In the genomic region with DNA sequence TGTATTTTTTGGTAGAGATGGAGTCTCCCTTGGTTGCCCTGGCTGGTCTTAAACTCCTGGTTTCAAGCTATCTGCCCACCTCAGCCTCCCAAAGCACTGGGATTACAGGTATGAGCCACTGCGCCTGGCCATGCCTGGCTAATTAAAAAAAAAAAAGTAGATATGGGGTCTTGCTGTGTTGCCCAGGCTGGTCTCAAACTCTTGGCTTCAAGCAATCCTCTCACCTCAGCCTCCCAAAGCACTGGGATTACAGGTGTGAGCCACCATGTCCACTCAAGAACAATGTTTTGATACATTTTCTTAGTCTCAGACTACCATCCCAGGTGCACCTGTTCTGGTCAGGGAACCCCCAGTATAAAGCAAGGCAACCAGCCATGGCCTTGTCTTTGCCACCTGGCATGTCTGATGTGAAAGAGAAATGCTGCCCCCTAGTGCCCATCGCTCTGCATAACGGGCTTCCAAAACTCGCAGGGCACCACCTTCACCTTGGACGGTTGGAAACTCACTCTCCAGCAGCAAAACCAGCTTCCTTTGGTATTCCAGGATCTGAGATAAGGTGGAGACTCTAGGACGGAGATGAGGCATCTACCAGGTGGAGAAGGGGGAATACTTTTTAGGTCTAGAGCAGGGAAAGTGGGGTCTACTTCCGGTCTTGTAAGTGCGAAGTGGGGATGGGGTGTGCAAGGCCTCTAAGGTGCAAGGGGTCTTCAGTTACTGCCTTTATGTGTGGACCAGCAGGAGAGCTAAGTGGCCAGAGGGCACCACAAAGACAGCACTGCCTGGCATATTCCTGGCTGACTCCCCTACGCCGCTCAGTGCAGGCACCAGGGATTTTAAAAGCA, we compare ENCODE assay signal across 8 cellular contexts. TPM values are rescaled to one million over a fixed set of nuclear protein-coding genes. Genes with fewer than 3 reads are reported as not detected.
DNase-seq lines count a peak whose midpoint lies in the region; ATAC-seq and TF ChIP-seq lines count a peak whose summit lies in the region.

No MANE protein-coding gene starts in this region.

- no peaks in the 10 kb centered on the region; the same call in 1 of the 2 replicates for H3K27me3 ChIP-seq in BJ (ENCODE audit: control insufficient read depth, insufficient read depth, low read length)
- no peaks in the 10 kb centered on the region for H3K27me3 ChIP-seq in PC-9 (ENCODE audit: insufficient read depth, low read depth)
- H3K27me3 ChIP-seq in neural cell (ENCODE audit: insufficient read depth, low read depth, low read length) = no peaks in the 10 kb centered on the region

- intact Hi-C loops in PC-9 (cut with micrococcal nuclease; ENCODE audit: unreplicated experiment) = loop anchor here (1.0 to 5.0 kb wide), 2 partner anchors 183 to 225 kb away; no protein-coding TSS in a partner anchor

- no peak overlapping the region for H3K9ac ChIP-seq in neural cell (ENCODE audit: low read length)

- POLR2A ChIA-PET in BJ (lab: Charles Lee) (no interaction called here), PC-9 (lab: Charles Lee; ENCODE audit: unreplicated experiment) (no interaction called here)

- no peaks in the 10 kb centered on the region for H3K79me2 ChIP-seq in PC-9 (ENCODE audit: low read depth)
- no peaks in the 10 kb centered on the region for H3K79me2 ChIP-seq in neural cell (replicated peaks; ENCODE audit: insufficient read depth, low read length)

- no TSS peak for BruUV-seq in PC-9 (replicated peaks; lab: Mats Ljungman, UMichigan)

- CTCF ChIA-PET in BJ (lab: Yijun Ruan, JAX) = interaction anchor here (0.6 to 6.3 kb wide), 34 partner anchors 9 to 226 kb away, joined by 3 to 151 read pairs (median 5); partner anchors contain the start of gene AFAP1
- CTCF ChIA-PET in PC-9 (lab: Charles Lee) = interaction anchor here (0.6 to 1.0 kb wide), 4 partner anchors 22 to 188 kb away, joined by 3 to 4 read pairs (median 4); no protein-coding TSS in a partner anchor

- peaks cover 13% of the 10 kb centered on the region for H3K4me1 ChIP-seq in PC-9 (replicated peaks; ENCODE audit: insufficient read depth)

- H3K36me3 ChIP-seq in BJ (ENCODE audit: control insufficient read depth, insufficient read depth, low read length) (no peaks in the 10 kb centered on the region), PC-9 (ENCODE audit: low read depth) (no peaks in the 10 kb centered on the region), neural cell (ENCODE audit: insufficient read depth, low read length) (no peaks in the 10 kb centered on the region)

- H3K4me2 ChIP-seq in PC-9 = no peak overlapping the region
- no peak overlapping the region for H3K4me2 ChIP-seq in neural cell (ENCODE audit: low read length)

- H3K9me2 ChIP-seq in PC-9 (ENCODE audit: insufficient read depth) (no peaks in the 10 kb centered on the region), neural cell (ENCODE audit: insufficient read depth, low read length) (no peaks in the 10 kb centered on the region)

- H3K27ac ChIP-seq in PC-9 (peak overlapping the region; percentile 49), neural cell (ENCODE audit: low read length) (no peak overlapping the region)

- no peaks in the 10 kb centered on the region for H3K9me3 ChIP-seq in PC-9 (ENCODE audit: insufficient read depth, low read depth)
- H3K9me3 ChIP-seq in neural cell (ENCODE audit: low read length) = no peaks in the 10 kb centered on the region

- peak; percentile 87 for TF ChIP-seq CTCF in BJ (IDR thresholded peaks at IDR 0.05; ENCODE audit: insufficient read depth, low read depth, low read length)
- peak; percentile 90 for TF ChIP-seq CTCF in PC-9 (conservative IDR thresholded peaks at IDR 0.05)
- peak; percentile 82 for TF ChIP-seq CTCF in neural cell (IDR thresholded peaks at IDR 0.05; ENCODE audit: poor library complexity, severe bottlenecking)

- peak; percentile 87 for TF ChIP-seq RAD21 in neural cell (conservative IDR thresholded peaks at IDR 0.05)

- H3K4me3 ChIP-seq in BJ (ENCODE audit: low read depth, low read length) (no peak overlapping the region), PC-9 (no peak overlapping the region), neural cell (ENCODE audit: low read length) (no peak overlapping the region)

- peak; percentile 78 for ATAC-seq in GM19023 (IDR thresholded peaks at IDR 0.05; ENCODE audit: unreplicated experiment)

- H4K20me1 ChIP-seq in PC-9 (ENCODE audit: insufficient read depth) (no peaks in the 10 kb centered on the region), neural cell (ENCODE audit: insufficient read depth) (no peaks in the 10 kb centered on the region)

- peaks cover 12% of the 10 kb centered on the region; the same call in 1 of the 2 replicates for H3F3A ChIP-seq in PC-9 (ENCODE audit: insufficient read depth, low read depth)
- no peaks in the 10 kb centered on the region for H3F3A ChIP-seq in neural cell (ENCODE audit: insufficient read depth, low read length, poor library complexity, severe bottlenecking)

- no peak for TF ChIP-seq EP300 in neural cell (conservative IDR thresholded peaks at IDR 0.05; ENCODE audit: poor library complexity, severe bottlenecking)

- no peak for DNase-seq in BJ (ENCODE audit: low read depth)
- peak; percentile 88 for DNase-seq in HT-29 (ENCODE audit: low spot score)
- DNase-seq in PC-9 = peak; percentile 58 to 77
- peak; percentile 87 for DNase-seq in activated T-cell treated with anti-CD3 and anti-CD28 coated beads, Interleukin-2, amount 50 U/mL, for 48 hours
- DNase-seq in fibroblast of peridontal ligament (ENCODE audit: extremely low read depth) = peak; percentile 79
- DNase-seq in superior temporal gyrus (ENCODE audit: extremely low spot score) = peak; percentile 88

- no peak overlapping the region for H2AFZ ChIP-seq in PC-9
- H2AFZ ChIP-seq in neural cell (ENCODE audit: low read depth, low read length) = no peak overlapping the region

TF ChIP-seq in neural cell, 6 proteins besides CTCF, POLR2A, EP300 and RAD21:
- no peak for TF ChIP-seq POLR2AphosphoS5 (IDR thresholded peaks at IDR 0.05)
- TF ChIP-seq MXI1 (conservative IDR thresholded peaks at IDR 0.05; ENCODE audit: poor library complexity, severe bottlenecking) = no peak
- TF ChIP-seq SMC3 (conservative IDR thresholded peaks at IDR 0.05; ENCODE audit: poor library complexity) = peak; percentile 83
- TF ChIP-seq, protein P1, sequence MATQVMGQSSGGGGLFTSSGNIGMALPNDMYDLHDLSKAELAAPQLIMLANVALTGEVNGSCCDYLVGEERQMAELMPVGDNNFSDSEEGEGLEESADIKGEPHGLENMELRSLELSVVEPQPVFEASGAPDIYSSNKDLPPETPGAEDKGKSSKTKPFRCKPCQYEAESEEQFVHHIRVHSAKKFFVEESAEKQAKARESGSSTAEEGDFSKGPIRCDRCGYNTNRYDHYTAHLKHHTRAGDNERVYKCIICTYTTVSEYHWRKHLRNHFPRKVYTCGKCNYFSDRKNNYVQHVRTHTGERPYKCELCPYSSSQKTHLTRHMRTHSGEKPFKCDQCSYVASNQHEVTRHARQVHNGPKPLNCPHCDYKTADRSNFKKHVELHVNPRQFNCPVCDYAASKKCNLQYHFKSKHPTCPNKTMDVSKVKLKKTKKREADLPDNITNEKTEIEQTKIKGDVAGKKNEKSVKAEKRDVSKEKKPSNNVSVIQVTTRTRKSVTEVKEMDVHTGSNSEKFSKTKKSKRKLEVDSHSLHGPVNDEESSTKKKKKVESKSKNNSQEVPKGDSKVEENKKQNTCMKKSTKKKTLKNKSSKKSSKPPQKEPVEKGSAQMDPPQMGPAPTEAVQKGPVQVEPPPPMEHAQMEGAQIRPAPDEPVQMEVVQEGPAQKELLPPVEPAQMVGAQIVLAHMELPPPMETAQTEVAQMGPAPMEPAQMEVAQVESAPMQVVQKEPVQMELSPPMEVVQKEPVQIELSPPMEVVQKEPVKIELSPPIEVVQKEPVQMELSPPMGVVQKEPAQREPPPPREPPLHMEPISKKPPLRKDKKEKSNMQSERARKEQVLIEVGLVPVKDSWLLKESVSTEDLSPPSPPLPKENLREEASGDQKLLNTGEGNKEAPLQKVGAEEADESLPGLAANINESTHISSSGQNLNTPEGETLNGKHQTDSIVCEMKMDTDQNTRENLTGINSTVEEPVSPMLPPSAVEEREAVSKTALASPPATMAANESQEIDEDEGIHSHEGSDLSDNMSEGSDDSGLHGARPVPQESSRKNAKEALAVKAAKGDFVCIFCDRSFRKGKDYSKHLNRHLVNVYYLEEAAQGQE (IDR thresholded peaks at IDR 0.05; ENCODE audit: borderline replicate concordance) = no peak
TF ChIP-seq in neural cell: peak in this region for 1.

RNA-seq across cellular contexts. Expression of gene AFAP1, which starts 47.7 kb away (rescaled TPM):
- 28.9 and 48.5 TPM in 2 replicates for polyA plus RNA-seq in BJ (2011; rRNA removed)
- 34.3 and 39.1 TPM in 2 replicates for polyA minus RNA-seq in BJ (2011; rRNA and poly(A)+ RNA removed)
- total RNA-seq in HT-29 (2014; rRNA removed; shearing (Covaris generic)) = 2.9 and 3.7 TPM in 2 replicates
- total RNA-seq in PC-9 (2021) = 69.6 and 84.1 TPM in 2 replicates
- 38.9 and 44.1 TPM in 2 replicates for polyA plus RNA-seq in neural cell
- polyA minus RNA-seq in neural cell = 99.4 and 103 TPM in 2 replicates

Comparison
In these comparisons a context has a peak if more than half of its experiments do, and no peak if none do; other contexts are left out.
1. RNA of gene AFAP1, which starts 47.7 kb away (total RNA-seq): 69.6 to 84.1 TPM in PC-9; 2.9 to 3.7 TPM in HT-29; every median in the first group is over 10 times any median in the second.
2. Peak in every context shown above with its lines, with median percentiles within 50 percentile points of each other: CTCF ChIP-seq.